25 cellular contexts compared by ENCODE assay signal in the genomic region with DNA sequence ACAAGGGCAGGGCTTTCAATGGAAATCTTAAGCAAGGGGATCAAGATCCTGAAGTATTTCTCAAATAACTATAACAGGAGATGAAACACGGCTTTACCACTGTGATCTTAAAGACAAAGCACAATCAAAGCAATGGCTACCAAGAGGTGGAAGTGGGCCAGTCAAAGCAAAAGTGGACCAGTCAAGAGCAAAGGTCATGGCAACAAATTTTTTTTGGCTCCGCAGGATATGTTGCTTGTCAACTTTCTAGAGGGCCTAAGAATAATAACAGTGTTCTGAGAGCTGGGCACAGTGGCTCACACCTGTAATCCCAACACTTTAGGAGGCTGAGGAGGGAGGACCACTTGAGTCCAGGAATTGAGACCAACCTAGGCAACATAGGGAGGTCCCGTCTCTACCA. TPM values are rescaled to one million over a fixed set of nuclear protein-coding genes. Genes with fewer than 3 reads are reported as not detected.
DNase-seq lines count a peak whose midpoint lies in the region; ATAC-seq, FAIRE-seq and TF ChIP-seq lines count a peak whose summit lies in the region.
"Had no signal": no experiment of that assay in that cellular context is flagged by ENCODE, and none has a peak within 500 bp of the region (broad histone marks: within the 10 kb centered on the region; RNA-seq: fewer than 3 reads in every experiment).

No MANE protein-coding gene starts in this region.

- H3K9me3 ChIP-seq in HepG2 (ENCODE audit: low read length), result no peaks in the 10 kb centered on the region
- H3K9me3 ChIP-seq: A549; BE2C; BLaER1 treated with 17β-estradiol and CSF1 and Interleukin-3, amounts not matched to agents 10 nM and 100 nM had no signal

- no peak overlapping the region for H2AFZ ChIP-seq in HepG2 (ENCODE audit: low read length)
- H2AFZ ChIP-seq: GM23248 had no signal

- peaks cover 13 to 61% of the 10 kb centered on the region in 2 experiments for H3K36me3 ChIP-seq in HepG2 (replicated peaks in 1 of 2; ENCODE audit: control insufficient read depth in 1 of 2, insufficient read depth in 2 of 2, low read length in 2 of 2)

- H3K27me3 Mint-ChIP-seq in activated B cell treated with CpG ODN at 0.5 μM for 24 hours, result no peaks in the 10 kb centered on the region
- H3K27me3 Mint-ChIP-seq in central memory CD8-positive, alpha-beta T cell, result no peaks in the 10 kb centered on the region
- no peaks in the 10 kb centered on the region for H3K27me3 Mint-ChIP-seq in stimulated activated memory B cell treated with anti-CD40 and anti-IgM and Interleukin-4, amounts not matched to agents 10 μg/mL and 1 μg/mL and 100 μg/mL, for 72 hours
- H3K27me3 Mint-ChIP-seq: CD4-positive, alpha-beta T cell; CD8-positive, alpha-beta memory T cell had no signal

- DNase-seq in activated B cell treated with CpG ODN at 0.5 μM for 24 hours, result no peak
- no peak for DNase-seq in central memory CD8-positive, alpha-beta T cell (ENCODE audit: low spot score in 2 of 2)
- DNase-seq in HepG2 (ENCODE audit: low spot score), result no peak
- DNase-seq: 8988T; ACHN; AML-193; BE2C; CD4-positive, alpha-beta T cell; CD8-positive, alpha-beta memory T cell; DMS 273 treated with DMSO at 0.1 percent for 48 hours; DMS79; GF-D8; GM23248; H7; HCEC 1CT had no signal

- H3K4me3 ChIP-seq in HepG2 (replicated peaks in 1 of 3; ENCODE audit: insufficient read depth in 1 of 3, low read depth in 2 of 3, low read length in 3 of 3), result no peak overlapping the region
- H3K4me3 ChIP-seq: A549; BLaER1 treated with 17β-estradiol and CSF1 and Interleukin-3, amounts not matched to agents 10 nM and 100 nM; GM23248 had no signal

- peaks cover 15% of the 10 kb centered on the region for H3K79me2 ChIP-seq in HepG2 (ENCODE audit: insufficient read depth, low read length)

- ATAC-seq in activated B cell treated with CpG ODN at 0.5 μM for 24 hours (ENCODE audit: low read depth) (no peak), HepG2 (no peak), GM21619 (IDR thresholded peaks at IDR 0.05; ENCODE audit: unreplicated experiment) (no peak), HG02884 (IDR thresholded peaks at IDR 0.05; ENCODE audit: unreplicated experiment) (no peak), HG03045 (IDR thresholded peaks at IDR 0.05; ENCODE audit: unreplicated experiment) (no peak)
- ATAC-seq in central memory CD8-positive, alpha-beta T cell (replicated peaks; ENCODE audit: extremely low read depth, poor library complexity, severe bottlenecking), result no peak
- no peak for ATAC-seq in stimulated activated memory B cell treated with anti-CD40 and anti-IgM and Interleukin-4, amounts not matched to agents 10 μg/mL and 1 μg/mL and 100 μg/mL, for 72 hours
- ATAC-seq: A549 had no signal

- peaks cover 15% of the 10 kb centered on the region for H3K4me1 ChIP-seq in HepG2 (ENCODE audit: insufficient read depth, low read length)
- H3K4me1 ChIP-seq: A549, BE2C had no signal

- H3K4me1 Mint-ChIP-seq in activated B cell treated with CpG ODN at 0.5 μM for 24 hours, result peaks cover 40% of the 10 kb centered on the region
- H3K4me1 Mint-ChIP-seq in central memory CD8-positive, alpha-beta T cell, result peaks cover 40% of the 10 kb centered on the region
- H3K4me1 Mint-ChIP-seq in stimulated activated memory B cell treated with anti-CD40 and anti-IgM and Interleukin-4, amounts not matched to agents 10 μg/mL and 1 μg/mL and 100 μg/mL, for 72 hours, result peaks cover 75% of the 10 kb centered on the region

- TF ChIP-seq CTCF in activated B cell treated with CpG ODN at 0.5 μM for 24 hours (IDR thresholded peaks at IDR 0.05) (no peak), HepG2 (CRISPR knock-in tag; IDR thresholded peaks at IDR 0.05) (no peak)

- CTCF ChIA-PET in activated B cell treated with CpG ODN at 0.5 μM for 24 hours (lab: Charles Lee) (interaction anchor here (1.3 kb wide), 1 partner anchor 33 kb away, joined by 3 read pairs; no protein-coding TSS in a partner anchor), HepG2 (lab: Yijun Ruan, JAX; ENCODE audit: low intra/inter-chr PET ratio, low total read pairs) (no interaction called here)

- H3K27me3 ChIP-seq in HepG2 (ENCODE audit: control insufficient read depth in 1 of 2, insufficient read depth in 2 of 2, low read length in 2 of 2), result no peaks in the 10 kb centered on the region
- H3K27me3 ChIP-seq: BE2C; BLaER1 treated with 17β-estradiol and CSF1 and Interleukin-3, amounts not matched to agents 10 nM and 100 nM had no signal

- POLR2A ChIA-PET in activated B cell treated with CpG ODN at 0.5 μM for 24 hours (lab: Charles Lee) (interaction anchor here (1.1 to 1.3 kb wide), 3 partner anchors 14 to 54 kb away, joined by 3 to 10 read pairs (median 3); partner anchors contain the start of gene ILRUN), HepG2 (lab: Yijun Ruan, JAX) (interaction anchor here (0.6 to 3.2 kb wide), 2 partner anchors 15 to 82 kb away, joined by 3 to 7 read pairs; no protein-coding TSS in a partner anchor)

- no peak overlapping the region for H3K4me2 ChIP-seq in HepG2 (ENCODE audit: low read depth, low read length)
- H3K4me2 ChIP-seq: A549; BLaER1 treated with 17β-estradiol and CSF1 and Interleukin-3, amounts not matched to agents 10 nM and 100 nM had no signal

- no peaks in the 10 kb centered on the region; the same call in 1 of the 2 replicates for H4K20me1 ChIP-seq in HepG2 (ENCODE audit: insufficient read depth, low read length)

- peak overlapping the region; percentile 35 for H3K27ac Mint-ChIP-seq in activated B cell treated with CpG ODN at 0.5 μM for 24 hours
- H3K27ac Mint-ChIP-seq in central memory CD8-positive, alpha-beta T cell (ENCODE audit: low read depth), result peak overlapping the region; percentile 70
- peak overlapping the region; percentile 56 for H3K27ac Mint-ChIP-seq in stimulated activated memory B cell treated with anti-CD40 and anti-IgM and Interleukin-4, amounts not matched to agents 10 μg/mL and 1 μg/mL and 100 μg/mL, for 72 hours
- H3K27ac Mint-ChIP-seq: CD4-positive, alpha-beta T cell had no signal

- TF ChIP-seq EP300 in HepG2 (IDR thresholded peaks at IDR 0.05; ENCODE audit: low read depth in 2 of 2, low read length in 2 of 2) (no peak), HepG2 (CRISPR knock-in tag; IDR thresholded peaks at IDR 0.05; ENCODE audit: borderline replicate concordance) (no peak)

- H3K36me3 Mint-ChIP-seq in activated B cell treated with CpG ODN at 0.5 μM for 24 hours (ENCODE audit: low read depth), result peaks cover 60% of the 10 kb centered on the region
- peaks cover 20% of the 10 kb centered on the region for H3K36me3 Mint-ChIP-seq in central memory CD8-positive, alpha-beta T cell (ENCODE audit: insufficient read depth)
- peaks cover 50% of the 10 kb centered on the region for H3K36me3 Mint-ChIP-seq in stimulated activated memory B cell treated with anti-CD40 and anti-IgM and Interleukin-4, amounts not matched to agents 10 μg/mL and 1 μg/mL and 100 μg/mL, for 72 hours

- FAIRE-seq in HepG2 (lab: Jason Lieb, UNC), result no peak
- FAIRE-seq: A549, D721Med, GM12892, H1 had no signal

- H3K9ac ChIP-seq in HepG2 (ENCODE audit: insufficient read depth, low read depth, low read length), result no peak overlapping the region
- H3K9ac ChIP-seq: BLaER1 treated with 17β-estradiol and CSF1 and Interleukin-3, amounts not matched to agents 10 nM and 100 nM; GM23248 had no signal

- TF ChIP-seq POLR2A in HepG2 (IDR thresholded peaks at IDR 0.05; ENCODE audit: insufficient read depth in 1 of 2, low read depth in 2 of 2, low read length in 2 of 2), result no peak

- 94% methylated on average over 3 of the region's 3 CpGs for WGBS in HepG2 (ENCODE audit: low lambda C conversion rate)

- intact Hi-C loops in activated B cell treated with CpG ODN at 0.5 μM for 24 hours (cut with micrococcal nuclease), result no loop called here
- intact Hi-C loops in HepG2 (cut with micrococcal nuclease; ENCODE audit: unreplicated experiment), result no loop called here

- H3K9me3 Mint-ChIP-seq in activated B cell treated with CpG ODN at 0.5 μM for 24 hours, result no peaks in the 10 kb centered on the region
- H3K9me3 Mint-ChIP-seq in central memory CD8-positive, alpha-beta T cell, result no peaks in the 10 kb centered on the region
- no peaks in the 10 kb centered on the region for H3K9me3 Mint-ChIP-seq in stimulated activated memory B cell treated with anti-CD40 and anti-IgM and Interleukin-4, amounts not matched to agents 10 μg/mL and 1 μg/mL and 100 μg/mL, for 72 hours
- H3K9me3 Mint-ChIP-seq: CD14-positive monocyte; CD4-positive, alpha-beta T cell; CD8-positive, alpha-beta memory T cell had no signal

- no peak for TF ChIP-seq RAD21 in HepG2 (CRISPR knock-in tag; IDR thresholded peaks at IDR 0.05)

- no peak overlapping the region for H3K27ac ChIP-seq in HepG2 (ENCODE audit: extremely low read length, insufficient read depth, low read length)
- H3K27ac ChIP-seq: A549; BLaER1 treated with 17β-estradiol and CSF1 and Interleukin-3, amounts not matched to agents 10 nM and 100 nM; GM23248 had no signal

- BruUV-seq in HepG2 (replicated peaks; lab: Mats Ljungman, UMichigan), result no TSS peak

- in situ Hi-C loops in HepG2 (cut with HindIII; ENCODE audit: extremely low pct_ligation_motif_present, low pct_unique_long_range_greater_than_20kb), result no loop called here

- no peak overlapping the region for H3K4me3 Mint-ChIP-seq in activated B cell treated with CpG ODN at 0.5 μM for 24 hours
- no peak overlapping the region for H3K4me3 Mint-ChIP-seq in central memory CD8-positive, alpha-beta T cell
- no peak overlapping the region for H3K4me3 Mint-ChIP-seq in stimulated activated memory B cell treated with anti-CD40 and anti-IgM and Interleukin-4, amounts not matched to agents 10 μg/mL and 1 μg/mL and 100 μg/mL, for 72 hours
- H3K4me3 Mint-ChIP-seq: CD14-positive monocyte; CD4-positive, alpha-beta T cell; CD8-positive, alpha-beta memory T cell had no signal

RNA-seq across cellular contexts. Expression of gene ILRUN, which starts 54.1 kb away (rescaled TPM):
- total RNA-seq in activated B cell treated with CpG ODN at 0.5 μM for 24 hours (71.0 and 84.4 TPM in 2 replicates), HepG2 (2016; rRNA removed; fragmentation: Illumina TruSeq; extraction: Trizol) (66.6 and 90.8 TPM in 2 replicates)
- 20.3 and 22.0 TPM in 2 replicates for total RNA-seq in HepG2 (2016; cell fraction: cytosol; rRNA removed; fragmentation: Illumina TruSeq; extraction: Trizol; ENCODE audit: low read depth)
- total RNA-seq in HepG2 (2016; cell fraction: insoluble cytoplasmic fraction; rRNA removed; fragmentation: Illumina TruSeq; extraction: Trizol), result 66.5 and 79.2 TPM in 2 replicates
- 93.9 and 107 TPM in 2 replicates for total RNA-seq in HepG2 (2016; cell fraction: membrane; rRNA removed; fragmentation: Illumina TruSeq; extraction: Trizol)
- 37.4 and 39.5 TPM in 2 replicates for total RNA-seq in HepG2 (2016; cell fraction: nucleus; rRNA removed; fragmentation: Illumina TruSeq; extraction: Trizol)
- 45.5 and 50.6 TPM in 2 replicates for polyA plus RNA-seq in HepG2 (2011; rRNA removed)
- polyA plus RNA-seq in HepG2 (2011; cell fraction: cytosol; rRNA removed), result 39.2 and 46.8 TPM in 2 replicates
- polyA plus RNA-seq in HepG2 (2011; cell fraction: nucleus; rRNA removed), result 18.1 and 22.0 TPM in 2 replicates
- polyA plus RNA-seq in HepG2 (2012), result 76.7 and 76.9 TPM in 2 replicates
- polyA plus RNA-seq in HepG2 (2016; cell fraction: cytosol; fragmentation: Illumina TruSeq; extraction: Trizol; ENCODE audit: low read depth), result 23.8 and 24.6 TPM in 2 replicates
- 79.1 and 86.9 TPM in 2 replicates for polyA plus RNA-seq in HepG2 (2016; cell fraction: insoluble cytoplasmic fraction; fragmentation: Illumina TruSeq; extraction: Trizol; ENCODE audit: low read depth)
- polyA plus RNA-seq in HepG2 (2016; cell fraction: membrane; fragmentation: Illumina TruSeq; extraction: Trizol; ENCODE audit: low read depth), result 82.0 and 93.2 TPM in 2 replicates
- polyA plus RNA-seq in HepG2 (2016; cell fraction: nucleus; fragmentation: Illumina TruSeq; extraction: Trizol; ENCODE audit: insufficient read depth, low read depth), result 42.3 and 46.6 TPM in 2 replicates
- 122 and 124 TPM in 2 replicates for polyA minus RNA-seq in HepG2 (2011; rRNA and poly(A)+ RNA removed; ENCODE audit: low replicate concordance)
- 45.1 and 48.4 TPM in 2 replicates for polyA minus RNA-seq in HepG2 (2011; cell fraction: cytosol; rRNA and poly(A)+ RNA removed)
- polyA minus RNA-seq in HepG2 (2011; cell fraction: nucleus; rRNA and poly(A)+ RNA removed), result 27.2 and 30.5 TPM in 2 replicates
